In the genomic region with DNA sequence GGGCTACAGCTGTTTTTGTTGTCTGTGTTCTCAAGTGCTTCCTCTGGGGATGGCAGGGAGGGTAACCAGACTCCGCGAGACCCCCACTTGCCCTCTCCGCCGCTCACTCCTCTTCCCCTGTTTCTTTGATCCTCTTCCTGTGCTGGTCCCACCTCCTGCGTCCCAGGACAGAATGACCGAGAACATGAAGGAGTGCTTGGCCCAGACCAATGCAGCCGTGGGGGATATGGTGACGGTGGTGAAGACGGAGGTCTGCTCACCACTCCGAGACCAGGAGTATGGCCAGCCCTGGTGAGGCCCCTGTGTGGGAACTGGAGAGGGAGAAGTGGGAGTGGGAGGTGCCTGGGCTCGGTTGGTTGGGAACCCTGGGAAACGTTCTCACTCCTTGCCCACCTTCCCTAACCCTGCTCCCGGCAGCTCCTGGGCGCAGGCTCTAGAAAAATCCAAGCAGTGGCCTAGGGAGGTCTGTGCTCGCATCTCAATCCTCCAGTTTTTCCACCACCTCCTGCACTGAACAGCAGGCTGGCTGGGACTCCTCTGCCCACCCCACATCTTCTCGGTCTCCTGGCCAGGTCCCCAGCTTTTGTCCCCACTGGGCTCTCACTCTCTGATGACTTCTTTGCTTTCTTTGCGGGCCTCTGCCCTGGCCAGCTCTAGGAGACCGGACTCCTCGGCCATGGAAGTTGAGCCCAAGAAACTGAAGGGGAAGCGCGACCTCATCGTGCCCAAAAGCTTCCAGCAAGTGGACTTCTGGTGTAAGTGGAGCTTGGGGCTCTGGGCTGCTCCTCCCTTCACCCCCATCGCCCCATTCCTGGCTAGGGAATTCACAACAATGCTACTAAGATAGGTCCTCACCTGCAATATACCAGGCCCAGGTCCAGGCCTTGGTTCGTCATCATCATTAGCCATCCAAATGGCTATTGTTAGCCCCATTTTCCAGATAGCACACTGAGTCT, we compare ENCODE assay signal across 10 cellular contexts. TPM values are rescaled to one million over a fixed set of nuclear protein-coding genes. Genes with fewer than 3 reads are reported as not detected.
DNase-seq lines count a peak whose midpoint lies in the region; ATAC-seq and TF ChIP-seq lines count a peak whose summit lies in the region.
"Had no signal": no experiment of that assay in that cellular context is flagged by ENCODE, and none has a peak within 500 bp of the region (broad histone marks: within the 10 kb centered on the region; RNA-seq: fewer than 3 reads in every experiment).

No MANE protein-coding gene starts in this region.

- TF ChIP-seq POLR2A in esophagus muscularis mucosa (IDR thresholded peaks at IDR 0.05; ENCODE audit: low read depth) = no peak
- TF ChIP-seq POLR2A in upper lobe of left lung (IDR thresholded peaks at IDR 0.05) = no peak

- TF ChIP-seq CTCF in SK-N-SH (IDR thresholded peaks at IDR 0.05) (no peak), esophagus muscularis mucosa (IDR thresholded peaks at IDR 0.05) (no peak), upper lobe of left lung (IDR thresholded peaks at IDR 0.05) (no peak)

- H3K27me3 Mint-ChIP-seq in naive thymus-derived CD4-positive, alpha-beta T cell = peaks cover 22 to 40% (median 27%) of the 10 kb centered on the region in 5 donors

- no peak overlapping the region for H3K27ac Mint-ChIP-seq in naive thymus-derived CD4-positive, alpha-beta T cell
- H3K27ac Mint-ChIP-seq: T-helper 2 cell treated with Interferon-gamma antibody and Interleukin-4, amounts not matched to agents 5 μg/mL and 100 μg/mL, for 36 hours had no signal

- WGBS in SK-N-SH (ENCODE audit: low lambda C conversion rate) = 95% methylated on average over 23 of the region's 24 CpGs
- 83% methylated on average over 22 of the region's 24 CpGs for WGBS in esophagus muscularis mucosa
- WGBS in upper lobe of left lung, 2 donors = 78 to 82% methylated on average over 24 of the region's 24 CpGs

- peaks cover 7% of the 10 kb centered on the region for H3F3A ChIP-seq in SK-N-SH (replicated peaks; ENCODE audit: insufficient read depth)

- intact Hi-C loops in esophagus muscularis mucosa (cut with DNase I) = loop anchor here (2.0 to 5.0 kb wide), 2 partner anchors 35 to 110 kb away; partner anchors contain the start of gene PRDM11
- intact Hi-C loops in naive thymus-derived CD4-positive, alpha-beta T cell (cut with micrococcal nuclease) = loop anchor here in 1 of 2 donors (10.0 kb wide), 1 partner anchor 113 kb away; no protein-coding TSS in a partner anchor

- peak overlapping the region in 7 of 10 donors; percentile 8 to 75 (median 28) for H3K4me3 Mint-ChIP-seq in naive thymus-derived CD4-positive, alpha-beta T cell
- H3K4me3 Mint-ChIP-seq: T-helper 2 cell treated with Interferon-gamma antibody and Interleukin-4, amounts not matched to agents 5 μg/mL and 100 μg/mL, for 36 hours had no signal

- H3K9me3 ChIP-seq in SK-N-SH = no peaks in the 10 kb centered on the region
- H3K9me3 ChIP-seq in esophagus muscularis mucosa = no peaks in the 10 kb centered on the region
- H3K9me3 ChIP-seq in naive thymus-derived CD4-positive, alpha-beta T cell (ENCODE audit: control insufficient read depth in 2 of 3, low read length in 3 of 3) = no peaks in the 10 kb centered on the region
- H3K9me3 ChIP-seq in upper lobe of left lung = no peaks in the 10 kb centered on the region

- H3K4me2 ChIP-seq in SK-N-SH = peak overlapping the region; percentile 76; the same call in 1 of the 2 replicates

- peaks cover 13 to 19% of the 10 kb centered on the region in 2 experiments; a peak in 3 of 4 replicates for H3K4me1 ChIP-seq in SK-N-SH (ENCODE audit: control insufficient read depth in 1 of 2, insufficient read depth in 2 of 2, low read depth in 1 of 2, low read length in 1 of 2)
- H3K4me1 ChIP-seq in esophagus muscularis mucosa = peaks cover 36 to 61% (median 45%) of the 10 kb centered on the region in 4 donors
- H3K4me1 ChIP-seq in naive thymus-derived CD4-positive, alpha-beta T cell (ENCODE audit: control insufficient read depth in 2 of 2, insufficient read depth in 2 of 2, low read length in 2 of 2) = peaks cover 3 to 8% of the 10 kb centered on the region in 2 donors
- H3K4me1 ChIP-seq in upper lobe of left lung = peaks cover 18 to 35% (median 22%) of the 10 kb centered on the region in 4 donors

- ATAC-seq in SK-N-SH treated with all-trans-retinoic acid at 6 μM for 48 hours (no peak), upper lobe of left lung (ENCODE audit: low FRiP score in 2 of 2) (no peak), HG02610 (IDR thresholded peaks at IDR 0.05; ENCODE audit: unreplicated experiment) (no peak)
- no peak for ATAC-seq in naive thymus-derived CD4-positive, alpha-beta T cell

- no peak overlapping the region; the same call in 1 of the 2 replicates for H2AFZ ChIP-seq in SK-N-SH (ENCODE audit: low read depth)

- H3K9me3 Mint-ChIP-seq in naive thymus-derived CD4-positive, alpha-beta T cell = no peaks in the 10 kb centered on the region
- H3K9me3 Mint-ChIP-seq: T-helper 2 cell treated with Interferon-gamma antibody and Interleukin-4, amounts not matched to agents 5 μg/mL and 100 μg/mL, for 36 hours had no signal

- CTCF ChIA-PET in SK-N-SH (lab: Yijun Ruan, JAX) = interaction anchor here (0.6 to 1.7 kb wide), 9 partner anchors 9 to 245 kb away, joined by 3 to 6 read pairs (median 3); no protein-coding TSS in a partner anchor
- CTCF ChIA-PET in naive thymus-derived CD4-positive, alpha-beta T cell (lab: Charles Lee) = no interaction called here

- DNase-seq in SK-N-SH (no peak), esophagus muscularis mucosa (ENCODE audit: extremely low spot score) (no peak), upper lobe of left lung (no peak), SW 1271 (lab: John Stamatoyannopoulos, UW) (no peak)
- DNase-seq in naive thymus-derived CD4-positive, alpha-beta T cell = no peak
- no peak for DNase-seq in activated CD4-positive, alpha-beta T cell treated with anti-CD3 and anti-CD28 coated beads, Interleukin-2, amount 50 U/mL, for 4 hours
- DNase-seq: NCI-H1048 had no signal

- POLR2A ChIA-PET in SK-N-SH (lab: Yijun Ruan, JAX) = interaction anchor here (1.5 kb wide), 1 partner anchor 35 kb away, joined by 4 read pairs; the partner anchor contains the start of gene PRDM11
- POLR2A ChIA-PET in naive thymus-derived CD4-positive, alpha-beta T cell (lab: Charles Lee) = no interaction called here

- H3K27ac ChIP-seq in SK-N-SH (ENCODE audit: low read depth in 2 of 2, low read length in 1 of 2) (no peak overlapping the region), esophagus muscularis mucosa (replicated peaks in 1 of 4) (peak overlapping the region; percentile 84 to 90 (median 89)), upper lobe of left lung (peak overlapping the region; percentile 88 to 95 (median 94))
- H3K27ac ChIP-seq in naive thymus-derived CD4-positive, alpha-beta T cell (ENCODE audit: low read depth, low read length) = no peak overlapping the region

- no peak overlapping the region for H3K4me3 ChIP-seq in SK-N-SH (ENCODE audit: low read depth in 2 of 2, low read length in 1 of 2)
- peak overlapping the region; percentile 64 to 77 (median 73) for H3K4me3 ChIP-seq in esophagus muscularis mucosa
- no peak overlapping the region for H3K4me3 ChIP-seq in naive thymus-derived CD4-positive, alpha-beta T cell (ENCODE audit: low read length)
- H3K4me3 ChIP-seq in upper lobe of left lung = peak overlapping the region; percentile 64 to 75 (median 67)

- TF ChIP-seq RAD21 in SK-N-SH (IDR thresholded peaks at IDR 0.05; ENCODE audit: low read length) = no peak

- H3K27me3 ChIP-seq in SK-N-SH (ENCODE audit: insufficient read depth) (no peaks in the 10 kb centered on the region), esophagus muscularis mucosa (no peaks in the 10 kb centered on the region), upper lobe of left lung (peaks cover 0 to 4% (median 0%) of the 10 kb centered on the region in 4 donors)
- peaks cover 0 to 7% of the 10 kb centered on the region in 2 donors for H3K27me3 ChIP-seq in naive thymus-derived CD4-positive, alpha-beta T cell (ENCODE audit: control insufficient read depth in 2 of 2, insufficient read depth in 2 of 2, low read length in 2 of 2)

- TF ChIP-seq EP300 in SK-N-SH (IDR thresholded peaks at IDR 0.05; ENCODE audit: borderline replicate concordance in 1 of 2, low read depth in 1 of 2, low read length in 1 of 2) = no peak
- TF ChIP-seq EP300 in esophagus muscularis mucosa (IDR thresholded peaks at IDR 0.05) = no peak
- no peak for TF ChIP-seq EP300 in upper lobe of left lung (IDR thresholded peaks at IDR 0.05)

- peaks cover 3% of the 10 kb centered on the region in 2 experiments for H3K36me3 ChIP-seq in SK-N-SH (replicated peaks in 1 of 2; ENCODE audit: control insufficient read depth in 1 of 2, insufficient read depth in 2 of 2, low read length in 1 of 2)
- peaks cover 0 to 39% (median 38%) of the 10 kb centered on the region in 4 donors for H3K36me3 ChIP-seq in esophagus muscularis mucosa
- peaks cover 0 to 22% (median 0%) of the 10 kb centered on the region in 3 experiments for H3K36me3 ChIP-seq in naive thymus-derived CD4-positive, alpha-beta T cell (ENCODE audit: control insufficient read depth in 2 of 3, insufficient read depth in 3 of 3, low read length in 3 of 3)
- peaks cover 0 to 38% (median 6%) of the 10 kb centered on the region in 4 donors for H3K36me3 ChIP-seq in upper lobe of left lung

- H3K9ac ChIP-seq in SK-N-SH = no peak overlapping the region

- peaks cover 0 to 5% (median under 1%) of the 10 kb centered on the region in 5 donors for H3K36me3 Mint-ChIP-seq in naive thymus-derived CD4-positive, alpha-beta T cell

- H4K20me1 ChIP-seq in SK-N-SH (ENCODE audit: insufficient read depth) = no peaks in the 10 kb centered on the region

- H3K9me2 ChIP-seq in SK-N-SH = no peaks in the 10 kb centered on the region

- no peaks in the 10 kb centered on the region for H3K79me2 ChIP-seq in SK-N-SH (ENCODE audit: insufficient read depth)

- H3K4me1 Mint-ChIP-seq in naive thymus-derived CD4-positive, alpha-beta T cell = peaks cover 0 to 21% (median 14%) of the 10 kb centered on the region in 7 donors

TF ChIP-seq in SK-N-SH treated with all-trans-retinoic acid at 6 μM for 48 hours, 23 proteins besides CTCF, POLR2A, EP300 and RAD21 (continues in another document):
- TF ChIP-seq ESRRG (CRISPR knock-in tag; IDR thresholded peaks at IDR 0.05) (no peak), ZNF70 (CRISPR knock-in tag; IDR thresholded peaks at IDR 0.05) (no peak), PPARA (CRISPR knock-in tag; IDR thresholded peaks at IDR 0.05; ENCODE audit: borderline replicate concordance) (no peak), RARB (CRISPR knock-in tag; IDR thresholded peaks at IDR 0.05) (no peak), TCF4 (CRISPR knock-in tag; IDR thresholded peaks at IDR 0.05; ENCODE audit: borderline replicate concordance) (no peak), ZNF565 (CRISPR knock-in tag; conservative IDR thresholded peaks at IDR 0.05; ENCODE audit: low read depth) (no peak)

RNA-seq across cellular contexts. Expression of gene PRDM11, which starts 35.4 kb away (rescaled TPM):
- 3.8 and 4.5 TPM in 2 replicates for polyA plus RNA-seq in SK-N-SH (2012; rRNA removed)
- 2.2 and 3.6 TPM in 2 replicates for polyA plus RNA-seq in SK-N-SH (2012; cell fraction: cytosol; rRNA removed)
- polyA plus RNA-seq in SK-N-SH (2012; cell fraction: nucleus; rRNA removed) = 7.5 and 8.0 TPM in 2 replicates
- total RNA-seq in esophagus muscularis mucosa = 10 to 100 TPM; 29.5 to 43.2 (median 33.5) TPM
- total RNA-seq in naive thymus-derived CD4-positive, alpha-beta T cell = 1 to 10 TPM; 2.2 to 8.8 (median 6.4) TPM
- polyA plus RNA-seq in naive thymus-derived CD4-positive, alpha-beta T cell = 1 to 10 TPM in 1 of 2 donors, under 1 TPM in 1; 0.44 to 1.1 TPM
- 10 to 100 TPM; 12.7 to 21.1 (median 16.0) TPM for total RNA-seq in upper lobe of left lung

Comparison
In these comparisons a context has a peak if more than half of its experiments do, and no peak if none do; other contexts are left out.
1. H3K27ac ChIP-seq: peak in esophagus muscularis mucosa (4 of 4) and upper lobe of left lung (4 of 4); none in SK-N-SH (0 of 2) and naive thymus-derived CD4-positive, alpha-beta T cell (single experiment).
2. H3K4me3 ChIP-seq: peak in esophagus muscularis mucosa (4 of 4) and upper lobe of left lung (4 of 4); none in SK-N-SH (0 of 2) and naive thymus-derived CD4-positive, alpha-beta T cell (single experiment).